Comparison of ENCODE assay signal across 21 cellular contexts in genomic region chr6:53026526-53026925, GRCh38.
"Had no signal": no experiment of that assay in that cellular context is flagged by ENCODE, and none has a peak within 500 bp of the region (broad histone marks: within the 10 kb centered on the region; RNA-seq: fewer than 3 reads in every experiment).

No MANE protein-coding gene starts in this region.

- H3K4me1 Mint-ChIP-seq: mesothelial cell of epicardium; neural progenitor cell; stimulated activated memory B cell treated with anti-CD40 and anti-IgM and Interleukin-4, amounts not matched to agents 10 μg/mL and 1 μg/mL and 100 μg/mL, for 72 hours had no signal

- H3K4me3 Mint-ChIP-seq: mesothelial cell of epicardium; naive thymus-derived CD8-positive, alpha-beta T cell; neural progenitor cell; stimulated activated memory B cell treated with anti-CD40 and anti-IgM and Interleukin-4, amounts not matched to agents 10 μg/mL and 1 μg/mL and 100 μg/mL, for 72 hours had no signal

- ATAC-seq: foreskin keratinocyte; naive thymus-derived CD8-positive, alpha-beta T cell; right lobe of liver; SK-N-SH treated with all-trans-retinoic acid at 6 μM for 48 hours; stimulated activated memory B cell treated with anti-CD40 and anti-IgM and Interleukin-4, amounts not matched to agents 10 μg/mL and 1 μg/mL and 100 μg/mL, for 72 hours had no signal

- H3K27me3 Mint-ChIP-seq: naive thymus-derived CD8-positive, alpha-beta T cell; stimulated activated memory B cell treated with anti-CD40 and anti-IgM and Interleukin-4, amounts not matched to agents 10 μg/mL and 1 μg/mL and 100 μg/mL, for 72 hours had no signal

- H3K27ac Mint-ChIP-seq: mesothelial cell of epicardium; naive thymus-derived CD8-positive, alpha-beta T cell; neural progenitor cell; stimulated activated memory B cell treated with anti-CD40 and anti-IgM and Interleukin-4, amounts not matched to agents 10 μg/mL and 1 μg/mL and 100 μg/mL, for 72 hours had no signal

- DNase-seq: activated CD4-positive, alpha-beta T cell treated with anti-CD3 and anti-CD28 coated beads for 48 hours; activated CD4-positive, CD25-positive, alpha-beta regulatory T cell; activated CD8-positive, alpha-beta memory T cell treated with anti-CD3 and anti-CD28 coated beads for 24 hours; activated CD8-positive, alpha-beta memory T cell treated with anti-CD3 and anti-CD28 coated beads, Interleukin-2, amount 50 U/mL, for 48 hours; activated naive CD4-positive, alpha-beta T cell; cortex of kidney; effector CD8-positive, alpha-beta T cell; erythroblast; foreskin keratinocyte; kidney glomerular epithelial cell; left ventricle myocardium inferior; naive thymus-derived CD8-positive, alpha-beta T cell; posterior cingulate gyrus; right lobe of liver; SIG-M5; stimulated activated CD4-positive, alpha-beta T cell treated with anti-CD3 and anti-CD28 coated beads, Interleukin-1b, Interleukin-23, amount 100 ng/mL, for 48 hours; upper lobe of left lung had no signal

- H3K9me3 Mint-ChIP-seq: mesothelial cell of epicardium; naive thymus-derived CD8-positive, alpha-beta T cell; neural progenitor cell; stimulated activated memory B cell treated with anti-CD40 and anti-IgM and Interleukin-4, amounts not matched to agents 10 μg/mL and 1 μg/mL and 100 μg/mL, for 72 hours had no signal
